8 cellular contexts compared by ENCODE assay signal in genomic region chr19:52857378-52858191, GRCh38. TPM values are rescaled to one million over a fixed set of nuclear protein-coding genes. Genes with fewer than 3 reads are reported as not detected.
A peak's percentile ranks its signal among the peaks of the same experiment; 100 is the strongest.
DNase-seq lines count a peak whose midpoint lies in the region; TF ChIP-seq lines count a peak whose summit lies in the region.
"Not testable (repeated sequence)": the region's sequence is repeated elsewhere in the genome, so short reads cannot be mapped to it uniquely, and the experiment has no call there.

ZNF468 (minus strand) TSS chr19:52857619; CDS start chr19:52854272, 3,347 bp downstream.

- not testable (repeated sequence) for H2BK12ac ChIP-seq in neuronal stem cell (ENCODE audit: low read length)

- not testable (repeated sequence) for H3K79me2 ChIP-seq in MM.1S (ENCODE audit: low read length)

- not testable (repeated sequence) for H4K91ac ChIP-seq in neuronal stem cell (ENCODE audit: low read depth, low read length, poor library complexity)

- not testable (repeated sequence) for H3K4me1 ChIP-seq in MM.1S (ENCODE audit: low read length); neuronal stem cell (ENCODE audit: control insufficient read depth in 2 of 2, insufficient read depth in 1 of 2, low read depth in 1 of 2, low read length in 2 of 2); stomach smooth muscle (ENCODE audit: control insufficient read depth, insufficient read depth, low read length)

- H3K14ac ChIP-seq in neuronal stem cell (ENCODE audit: low read length) = not testable (repeated sequence)

- not testable (repeated sequence) for H3K36me3 ChIP-seq in MM.1S (replicated peaks; ENCODE audit: insufficient read depth, low read length); stomach smooth muscle (ENCODE audit: control insufficient read depth in 2 of 2, insufficient read depth in 2 of 2, low read length in 2 of 2)
- H3K36me3 ChIP-seq in neuronal stem cell (replicated peaks in 1 of 2; ENCODE audit: control insufficient read depth in 2 of 2, insufficient read depth in 2 of 2, low read length in 2 of 2) = peaks cover 4 to 22% of the 10 kb centered on the region in 2 donors

- H3K9ac ChIP-seq in MM.1S (ENCODE audit: low read length) = peak within 1 kb of the TSS; percentile 45; the same call in 1 of the 2 replicates
- not testable (repeated sequence) for H3K9ac ChIP-seq in neuronal stem cell (ENCODE audit: low read depth, low read length, poor library complexity)
- peak within 1 kb of the TSS; percentile 57 to 64 for H3K9ac ChIP-seq in stomach smooth muscle (ENCODE audit: low read length in 2 of 2)

- H3K4me2 ChIP-seq in MM.1S (ENCODE audit: low read depth, low read length) (peak within 1 kb of the TSS; percentile 49; the same call in 1 of the 2 replicates), neuronal stem cell (ENCODE audit: insufficient read depth, low read length, poor library complexity, severe bottlenecking) (peak within 1 kb of the TSS; percentile 56)

- H2AK5ac ChIP-seq in neuronal stem cell (ENCODE audit: low read depth, low read length) = not testable (repeated sequence)

- H2BK15ac ChIP-seq in neuronal stem cell (ENCODE audit: low read length) = not testable (repeated sequence)

- not testable (repeated sequence) for TF ChIP-seq CTCF in MM.1S (IDR thresholded peaks at IDR 0.05; ENCODE audit: low read length)

- DNase-seq in GF-D8 (lab: John Stamatoyannopoulos, UW) (peak; percentile 3), HCEC 1CT (peak; percentile 50), MM.1S (peak; percentile 42), SKM-1 treated with dmso at 0.1 percent for 144 hours (lab: John Stamatoyannopoulos, UW; ENCODE audit: unreplicated experiment) (peak; percentile 5), globus pallidus (ENCODE audit: low spot score) (peak; percentile 54), neuronal stem cell (ENCODE audit: low spot score) (peak; percentile 42)

- H3K4ac ChIP-seq in neuronal stem cell (ENCODE audit: low read length) = not testable (repeated sequence)

- peaks cover 30% of the 10 kb centered on the region for H3K36me3 Mint-ChIP-seq in activated naive CD4-positive, alpha-beta T cell treated with anti-CD3 and anti-CD28 coated beads, Interleukin-2, amount 50 U/mL, for 24 hours

- not testable (repeated sequence) for H3K9me2 ChIP-seq in MM.1S (replicated peaks; ENCODE audit: insufficient read depth, low read length)

- not testable (repeated sequence) for H4K20me1 ChIP-seq in MM.1S (ENCODE audit: insufficient read depth, low read length)

- H4K8ac ChIP-seq in neuronal stem cell (ENCODE audit: low read depth, low read length) = not testable (repeated sequence)

- not testable (repeated sequence) for H2BK120ac ChIP-seq in neuronal stem cell (ENCODE audit: low read depth, low read length)

- no CpG with 5 or more reads among the region's 43 CpGs for WGBS in neuronal stem cell (ENCODE audit: extremely low coverage in 2 of 2, insufficient read length in 2 of 2, insufficient replicate concordance in 1 of 2), 2 donors

- H3K9me3 Mint-ChIP-seq in activated naive CD4-positive, alpha-beta T cell treated with anti-CD3 and anti-CD28 coated beads, Interleukin-2, amount 50 U/mL, for 24 hours = peaks cover 16% of the 10 kb centered on the region

- H2BK5ac ChIP-seq in neuronal stem cell (ENCODE audit: low read length) = not testable (repeated sequence)

- H3K4me3 ChIP-seq in MM.1S (ENCODE audit: low read length) (peak within 1 kb of the TSS; percentile 64), neuronal stem cell (ENCODE audit: low read length in 2 of 2) (peak within 1 kb of the TSS; percentile 74 to 89), stomach smooth muscle (ENCODE audit: low read length in 2 of 2) (peak within 1 kb of the TSS; percentile 52 to 81)

- H3K27ac Mint-ChIP-seq in activated naive CD4-positive, alpha-beta T cell treated with anti-CD3 and anti-CD28 coated beads, Interleukin-2, amount 50 U/mL, for 24 hours = peak within 1 kb of the TSS; percentile 92

- not testable (repeated sequence) for H3K18ac ChIP-seq in neuronal stem cell (ENCODE audit: low read length)

- H3K27me3 Mint-ChIP-seq in activated naive CD4-positive, alpha-beta T cell treated with anti-CD3 and anti-CD28 coated beads, Interleukin-2, amount 50 U/mL, for 24 hours = not testable (repeated sequence)

- H2AFZ ChIP-seq in MM.1S (ENCODE audit: low read length) (peak within 1 kb of the TSS; percentile 32), neuronal stem cell (ENCODE audit: low read length) (peak within 1 kb of the TSS; percentile 93)

- H3K4me3 Mint-ChIP-seq in activated naive CD4-positive, alpha-beta T cell treated with anti-CD3 and anti-CD28 coated beads, Interleukin-2, amount 50 U/mL, for 24 hours = peak within 1 kb of the TSS; percentile 98

- H3K27ac ChIP-seq in MM.1S (ENCODE audit: low read length); neuronal stem cell (replicated peaks; ENCODE audit: low read length); stomach smooth muscle (ENCODE audit: low read length): not testable (repeated sequence)

- H3K23ac ChIP-seq in neuronal stem cell (ENCODE audit: low read depth, low read length, poor library complexity) = not testable (repeated sequence)

- H3K79me1 ChIP-seq in neuronal stem cell (ENCODE audit: low read depth, low read length) = not testable (repeated sequence)

- H3K27me3 ChIP-seq in MM.1S (replicated peaks; ENCODE audit: insufficient read depth, low read length); neuronal stem cell (ENCODE audit: control insufficient read depth in 3 of 3, insufficient read depth in 3 of 3, low read depth in 1 of 3, low read length in 3 of 3); stomach smooth muscle (ENCODE audit: control insufficient read depth in 1 of 2, insufficient read depth in 2 of 2, low read length in 2 of 2): not testable (repeated sequence)

- peaks cover 34% of the 10 kb centered on the region for H3K4me1 Mint-ChIP-seq in activated naive CD4-positive, alpha-beta T cell treated with anti-CD3 and anti-CD28 coated beads, Interleukin-2, amount 50 U/mL, for 24 hours

- H3F3A ChIP-seq in MM.1S (ENCODE audit: insufficient read depth, low read length) = not testable (repeated sequence)

- H3K9me3 ChIP-seq in MM.1S (replicated peaks; ENCODE audit: insufficient read depth, low read length); stomach smooth muscle (ENCODE audit: control insufficient read depth in 2 of 2, low read length in 2 of 2): not testable (repeated sequence)
- peaks cover 0 to 15% of the 10 kb centered on the region in 2 donors for H3K9me3 ChIP-seq in neuronal stem cell (replicated peaks in 1 of 2; ENCODE audit: control insufficient read depth in 2 of 2, insufficient read depth in 1 of 2, low read depth in 1 of 2, low read length in 2 of 2)

RNA-seq across cellular contexts. Expression of gene ZNF468, which starts in this region (rescaled TPM):
- 13.6 TPM for polyA plus RNA-seq in neuronal stem cell (2013, experiment 1 of 2)
- polyA plus RNA-seq in neuronal stem cell (2013, experiment 2 of 2) = 14.6 TPM

Comparison
In these comparisons a context has a peak if more than half of its experiments do, and no peak if none do; other contexts are left out.
1. DNase-seq: peak in every context shown above with its lines; median percentile 54 in globus pallidus; 50 in HCEC 1CT; 42 in MM.1S; 42 in neuronal stem cell; 5 in SKM-1 treated with dmso at 0.1 percent for 144 hours; 3 in GF-D8.